In genomic region chr4:137610960-137611359, GRCh38 we compare ENCODE assay signal across 11 cellular contexts.
DNase-seq lines count a peak whose midpoint lies in the region; ATAC-seq and TF ChIP-seq lines count a peak whose summit lies in the region.
"Had no signal": no experiment of that assay in that cellular context is flagged by ENCODE, and none has a peak within 500 bp of the region (broad histone marks: within the 10 kb centered on the region; RNA-seq: fewer than 3 reads in every experiment).

No MANE protein-coding gene starts in this region.

- no peaks in the 10 kb centered on the region for H3K36me3 ChIP-seq in BE2C
- H3K36me3 ChIP-seq: ascending aorta had no signal

- DNase-seq in BE2C (peak; percentile 43), HCEC 1CT (peak; percentile 26), iPS-NIHi7 (ENCODE audit: extremely low spot score) (peak; percentile 17), DMS79 (lab: John Stamatoyannopoulos, UW) (no peak), NCI-H2171 (lab: John Stamatoyannopoulos, UW) (no peak), GM10266 (ENCODE audit: extremely low spot score) (no peak)
- DNase-seq: kidney glomerular epithelial cell, NCI-H1048 had no signal

- ATAC-seq in SK-N-SH treated with all-trans-retinoic acid at 6 μM for 48 hours: peak; percentile 68
- ATAC-seq in HG03565 (IDR thresholded peaks at IDR 0.05; ENCODE audit: unreplicated experiment): no peak

- H3K27me3 ChIP-seq in BE2C: no peaks in the 10 kb centered on the region
- H3K27me3 ChIP-seq: ascending aorta had no signal

- peak; percentile 69 for TF ChIP-seq CTCF in BE2C (IDR thresholded peaks at IDR 0.05; ENCODE audit: low read depth, low read length)
- no peak for TF ChIP-seq CTCF in GM10266 (IDR thresholded peaks at IDR 0.05; ENCODE audit: control insufficient read depth, insufficient read depth, low read depth, missing control alignments)

- peaks cover 5% of the 10 kb centered on the region for H3K4me1 ChIP-seq in BE2C
- H3K4me1 ChIP-seq: ascending aorta had no signal

- H3K4me3 ChIP-seq in BE2C (ENCODE audit: low read depth, low read length): no peak overlapping the region
- H3K4me3 ChIP-seq: ascending aorta had no signal

- no peaks in the 10 kb centered on the region for H3K9me3 ChIP-seq in BE2C
- H3K9me3 ChIP-seq: ascending aorta had no signal

TF ChIP-seq in SK-N-SH treated with all-trans-retinoic acid at 6 μM for 48 hours, 23 proteins besides CTCF, POLR2A, EP300 and RAD21:
- TF ChIP-seq RARB (CRISPR knock-in tag; IDR thresholded peaks at IDR 0.05) (no peak), GLIS3 (CRISPR knock-in tag; IDR thresholded peaks at IDR 0.05) (no peak), ZNF565 (CRISPR knock-in tag; conservative IDR thresholded peaks at IDR 0.05; ENCODE audit: low read depth) (no peak), PPARA (CRISPR knock-in tag; IDR thresholded peaks at IDR 0.05; ENCODE audit: borderline replicate concordance) (no peak), ZFP3 (CRISPR knock-in tag; IDR thresholded peaks at IDR 0.05) (no peak), POU6F1 (CRISPR knock-in tag; IDR thresholded peaks at IDR 0.05; ENCODE audit: borderline replicate concordance, low read depth) (no peak), ZNF8 (CRISPR knock-in tag; IDR thresholded peaks at IDR 0.05) (no peak), ISL1 (CRISPR knock-in tag; IDR thresholded peaks at IDR 0.05) (no peak), BACH2 (CRISPR knock-in tag; IDR thresholded peaks at IDR 0.05; ENCODE audit: borderline replicate concordance) (no peak), ZNF70 (CRISPR knock-in tag; IDR thresholded peaks at IDR 0.05) (no peak), ARNTL (CRISPR knock-in tag; IDR thresholded peaks at IDR 0.05; ENCODE audit: borderline replicate concordance, low read depth) (no peak), TCF4 (CRISPR knock-in tag; IDR thresholded peaks at IDR 0.05; ENCODE audit: borderline replicate concordance) (no peak), CREB5 (CRISPR knock-in tag; IDR thresholded peaks at IDR 0.05; ENCODE audit: low read depth) (no peak), SNAI2 (CRISPR knock-in tag; IDR thresholded peaks at IDR 0.05) (no peak), OSR1 (CRISPR knock-in tag; IDR thresholded peaks at IDR 0.05) (no peak), ZC3H10 (CRISPR knock-in tag; IDR thresholded peaks at IDR 0.05) (no peak), ESRRG (CRISPR knock-in tag; IDR thresholded peaks at IDR 0.05) (no peak)

Comparison
In these comparisons a context has a peak if more than half of its experiments do, and no peak if none do; other contexts are left out.
1. DNase-seq: peak in BE2C (single experiment), HCEC 1CT (single experiment) and iPS-NIHi7 (single experiment); none in DMS79 (single experiment), NCI-H2171 (single experiment) and GM10266 (single experiment).